In the genomic region with DNA sequence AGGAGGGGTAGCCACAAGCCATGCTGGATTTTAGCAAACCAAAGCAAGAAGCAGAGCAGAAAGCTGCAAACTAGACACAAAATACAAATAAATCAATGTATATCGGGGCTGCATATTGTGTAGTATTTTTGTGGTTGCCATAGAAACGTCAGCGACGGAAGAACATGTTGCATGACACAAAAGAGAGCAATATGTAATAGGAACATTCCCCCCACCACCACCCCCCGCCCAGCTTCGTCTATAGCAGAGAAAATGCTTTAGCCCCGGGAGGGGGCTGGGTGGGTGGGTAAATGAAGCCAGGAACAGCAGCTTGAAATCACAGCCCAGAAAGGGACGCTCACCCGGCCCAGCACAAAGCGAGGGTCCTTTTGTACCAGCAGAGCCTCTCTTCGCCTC, we compare ENCODE assay signal across 8 cellular contexts. TPM values are rescaled to one million over a fixed set of nuclear protein-coding genes. Genes with fewer than 3 reads are reported as not detected.
DNase-seq lines count a peak whose midpoint lies in the region; ATAC-seq, FAIRE-seq and TF ChIP-seq lines count a peak whose summit lies in the region.

No MANE protein-coding gene starts in this region.

- FAIRE-seq in GM12878 (lab: Jason Lieb, UNC), result no peak

- SMC1A ChIA-PET in GM12878 (lab: Charles Lee; ENCODE audit: uncharacterized antibody, unreplicated experiment), result no interaction called here

- no peaks in the 10 kb centered on the region for H3K9me2 ChIP-seq in SK-N-SH

- H3K79me2 ChIP-seq in SK-N-SH (ENCODE audit: insufficient read depth) (peaks cover 32% of the 10 kb centered on the region), GM12878 (ENCODE audit: control insufficient read depth, insufficient read depth, low read length) (no peaks in the 10 kb centered on the region)

- no peaks in the 10 kb centered on the region for H3K27me3 ChIP-seq in SK-N-SH (ENCODE audit: insufficient read depth)
- no peaks in the 10 kb centered on the region for H3K27me3 ChIP-seq in GM12878 (replicated peaks in 1 of 2; ENCODE audit: control insufficient read depth in 2 of 2, insufficient read depth in 2 of 2, low read length in 1 of 2)
- no peaks in the 10 kb centered on the region for H3K27me3 ChIP-seq in iPS-15b (ENCODE audit: control insufficient read depth, insufficient read depth, low read length)

- POLR2A ChIA-PET in SK-N-SH (lab: Yijun Ruan, JAX), result interaction anchor here (1.1 kb wide), 1 partner anchor 13 kb away, joined by 3 read pairs; no protein-coding TSS in a partner anchor
- POLR2A ChIA-PET in GM12878 (lab: Charles Lee), result interaction anchor here (0.6 to 0.7 kb wide), 3 partner anchors 37 to 268 kb away, joined by 3 to 6 read pairs (median 3); no protein-coding TSS in a partner anchor

- RAD21 ChIA-PET in GM12878 (lab: Charles Lee; ENCODE audit: unreplicated experiment), result interaction anchor here (0.6 to 1.3 kb wide), 3 partner anchors 92 to 307 kb away, joined by 3 to 4 read pairs (median 4); no protein-coding TSS in a partner anchor

- peak; percentile 18 for DNase-seq in DMS 273 treated with DMSO at 0.1 percent for 48 hours (lab: John Stamatoyannopoulos, UW)
- peak; percentile 62 for DNase-seq in SK-N-SH
- no peak for DNase-seq in GM12878 (ENCODE audit: low read depth, low spot score)
- peak; percentile 7 to 10 for DNase-seq in stimulated activated CD4-positive, alpha-beta T cell treated with anti-CD3 and anti-CD28 coated beads, Interleukin-4, amount 100 ng/mL, for 4 hours
- no peak for DNase-seq in T1000 (lab: John Stamatoyannopoulos, UW)

- BruUV-seq in GM12878 (replicated peaks; lab: Mats Ljungman, UMichigan), result no TSS peak

- H3F3A ChIP-seq in SK-N-SH (replicated peaks; ENCODE audit: insufficient read depth), result no peaks in the 10 kb centered on the region

- no peak for TF ChIP-seq POLR2A in GM12878 (IDR thresholded peaks at IDR 0.05; ENCODE audit: low read depth, low read length)

- intact Hi-C loops in GM12878 (cut with micrococcal nuclease; ENCODE audit: unreplicated experiment), result no loop called here

- H3K9ac ChIP-seq in SK-N-SH, result peak overlapping the region; percentile 77
- H3K9ac ChIP-seq in GM12878 (ENCODE audit: control insufficient read depth, insufficient read depth, low read length), result no peak overlapping the region
- peak overlapping the region; percentile 68 for H3K9ac ChIP-seq in iPS-15b (ENCODE audit: low read depth, low read length)

- no peaks in the 10 kb centered on the region for H3K36me3 ChIP-seq in SK-N-SH (replicated peaks in 1 of 2; ENCODE audit: control insufficient read depth in 1 of 2, insufficient read depth in 2 of 2, low read length in 1 of 2)
- no peaks in the 10 kb centered on the region for H3K36me3 ChIP-seq in GM12878 (ENCODE audit: control insufficient read depth in 2 of 2, insufficient read depth in 2 of 2, low read length in 1 of 2)
- no peaks in the 10 kb centered on the region for H3K36me3 ChIP-seq in iPS-15b (ENCODE audit: control insufficient read depth, insufficient read depth, low read length)

- H3K27ac ChIP-seq in SK-N-SH (ENCODE audit: low read depth in 2 of 2, low read length in 1 of 2), result peak overlapping the region; percentile 75 to 80
- no peak overlapping the region for H3K27ac ChIP-seq in GM12878 (ENCODE audit: control insufficient read depth, insufficient read depth)

- no peak for TF ChIP-seq CTCF in SK-N-SH (IDR thresholded peaks at IDR 0.05)
- no peak for TF ChIP-seq CTCF in GM12878 (IDR thresholded peaks at IDR 0.05 in 2 of 3, conservative IDR thresholded peaks at IDR 0.05 in 1 of 3; ENCODE audit: control insufficient read depth in 2 of 3, extremely low read depth in 1 of 3, insufficient read depth in 1 of 3, low read depth in 3 of 3, low read length in 3 of 3)

- ATAC-seq in HG02870 (IDR thresholded peaks at IDR 0.05; ENCODE audit: unreplicated experiment) (peak; percentile 1), GM12878 (peak; percentile 56), HG03520 (IDR thresholded peaks at IDR 0.05; ENCODE audit: unreplicated experiment) (no peak)

- H3K4me2 ChIP-seq in SK-N-SH, result peak overlapping the region; percentile 80
- H3K4me2 ChIP-seq in GM12878 (ENCODE audit: control insufficient read depth, insufficient read depth), result peak overlapping the region; percentile 40; the same call in 1 of the 2 replicates

- H3K4me1 ChIP-seq in SK-N-SH (ENCODE audit: control insufficient read depth in 1 of 2, insufficient read depth in 2 of 2, low read depth in 1 of 2, low read length in 1 of 2) (peaks cover 0 to 5% of the 10 kb centered on the region in 2 experiments; a peak in 2 of 4 replicates), GM12878 (ENCODE audit: control insufficient read depth, insufficient read depth, low read length) (no peaks in the 10 kb centered on the region), iPS-15b (ENCODE audit: control insufficient read depth, insufficient read depth, low read length) (peaks cover 19% of the 10 kb centered on the region)

- no peak for TF ChIP-seq RAD21 in SK-N-SH (IDR thresholded peaks at IDR 0.05; ENCODE audit: low read length)
- TF ChIP-seq RAD21 in GM12878 (IDR thresholded peaks at IDR 0.05; ENCODE audit: insufficient read depth, low read depth, low read length), result no peak

- H3K9me3 ChIP-seq in SK-N-SH (no peaks in the 10 kb centered on the region), GM12878 (replicated peaks; ENCODE audit: control insufficient read depth, insufficient read depth, low read length) (no peaks in the 10 kb centered on the region), iPS-15b (ENCODE audit: control insufficient read depth, insufficient read depth, low read length) (no peaks in the 10 kb centered on the region)

- TF ChIP-seq EP300 in SK-N-SH (IDR thresholded peaks at IDR 0.05; ENCODE audit: borderline replicate concordance in 1 of 2, low read depth in 1 of 2, low read length in 1 of 2) (no peak), GM12878 (IDR thresholded peaks at IDR 0.05; ENCODE audit: borderline replicate concordance in 1 of 2, control insufficient read depth in 1 of 2, low read depth in 2 of 2, low read length in 2 of 2) (peak in 1 of 2 experiments; percentile 20; a peak in 1 of 4 replicates)

- H3K4me3 ChIP-seq in SK-N-SH (ENCODE audit: low read depth in 2 of 2, low read length in 1 of 2) (peak overlapping the region; percentile 66 to 79), GM12878 (peak overlapping the region; percentile 75; the same call in 1 of the 2 replicates), iPS-15b (ENCODE audit: low read depth, low read length) (peak overlapping the region; percentile 73)

- H2AFZ ChIP-seq in SK-N-SH (ENCODE audit: low read depth) (peak overlapping the region; percentile 4; the same call in 1 of the 2 replicates), GM12878 (ENCODE audit: control insufficient read depth, low read depth, low read length) (peak overlapping the region; percentile 86; the same call in 1 of the 2 replicates)

- H4K20me1 ChIP-seq in SK-N-SH (ENCODE audit: insufficient read depth), result no peaks in the 10 kb centered on the region
- no peaks in the 10 kb centered on the region for H4K20me1 ChIP-seq in GM12878 (ENCODE audit: control insufficient read depth, insufficient read depth)

- in situ Hi-C loops in GM12878 (cut with MboI), result no loop called here

- 0% methylated on average over 7 of the region's 11 CpGs for WGBS in SK-N-SH (ENCODE audit: low lambda C conversion rate)
- 0% methylated on average over 9 of the region's 11 CpGs for WGBS in GM12878 (ENCODE audit: insufficient coverage, insufficient replicate concordance, low lambda C conversion rate, missing lambda C conversion rate)

- CTCF ChIA-PET in SK-N-SH (lab: Yijun Ruan, JAX) (interaction anchor here (0.9 to 1.5 kb wide), 4 partner anchors 80 to 281 kb away, joined by 3 to 6 read pairs (median 4); partner anchors contain the start of gene MAP3K4), GM12878 (lab: Yijun Ruan, JAX) (interaction anchor here (0.5 kb wide), 1 partner anchor 21 kb away, joined by 3 read pairs; no protein-coding TSS in a partner anchor)

TF ChIP-seq in SK-N-SH, 30 proteins besides CTCF, POLR2A, EP300 and RAD21:
- TF ChIP-seq MXI1 (IDR thresholded peaks at IDR 0.05; ENCODE audit: low read depth, low read length) (peak; percentile 40; the same call in 1 of the 2 replicates), FOXJ3 (CRISPR knock-in tag; IDR thresholded peaks at IDR 0.05) (no peak), RFX5 (IDR thresholded peaks at IDR 0.05; ENCODE audit: low read length) (no peak)

TF ChIP-seq in GM12878, 131 proteins besides CTCF, POLR2A, EP300 and RAD21:
- TF ChIP-seq BMI1 (IDR thresholded peaks at IDR 0.05; ENCODE audit: borderline replicate concordance) (peak; percentile 86), NFYA (IDR thresholded peaks at IDR 0.05; ENCODE audit: borderline replicate concordance, low read depth, low read length) (no peak), WRNIP1 (IDR thresholded peaks at IDR 0.05; ENCODE audit: borderline replicate concordance, low read depth, low read length) (no peak), CEBPB (IDR thresholded peaks at IDR 0.05; ENCODE audit: borderline replicate concordance in 1 of 2, low read depth in 2 of 2, low read length in 2 of 2) (no peak), CBFB (IDR thresholded peaks at IDR 0.05; ENCODE audit: low read depth) (no peak)

RNA-seq across cellular contexts. Expression of gene AGPAT4, which starts 0.5 kb away (rescaled TPM):
- 3.9 and 4.8 TPM in 2 replicates for polyA plus RNA-seq in SK-N-SH (2012; rRNA removed)
- 2.1 and 2.5 TPM in 2 replicates for polyA plus RNA-seq in SK-N-SH (2012; cell fraction: cytosol; rRNA removed)
- polyA plus RNA-seq in SK-N-SH (2012; cell fraction: nucleus; rRNA removed), result 9.4 and 12.1 TPM in 2 replicates
- total RNA-seq in GM12878 (2013; cell fraction: nucleolus; rRNA removed), result 26.9 and 32.8 TPM in 2 replicates
- 1.1 and 1.5 TPM in 2 replicates for total RNA-seq in GM12878 (2014; rRNA removed)
- 1.6 and 1.8 TPM in 2 replicates for total RNA-seq in GM12878 (2014; rRNA removed; fragmentation: Illumina TruSeq; extraction: Trizol)
- total RNA-seq in GM12878 (2021), result 1.6 and 2.3 TPM in 2 replicates
- polyA plus RNA-seq in GM12878 (2011; ENCODE audit: low read depth), result 1.2 TPM
- polyA plus RNA-seq in GM12878 (2011; rRNA removed), result 2.1 and 2.2 TPM in 2 replicates
- polyA plus RNA-seq in GM12878 (2011; cell fraction: cytosol; rRNA removed), result 1.4 and 1.6 TPM in 2 replicates
- 6.2 and 7.6 TPM in 2 replicates for polyA plus RNA-seq in GM12878 (2011; cell fraction: nucleus; rRNA removed)
- 1.3 and 1.4 TPM in 2 replicates for polyA plus RNA-seq in GM12878 (2012)
- polyA plus RNA-seq in GM12878 (2014; fragmentation: Illumina TruSeq; extraction: Trizol), result 1.0 and 1.4 TPM in 2 replicates
- polyA plus RNA-seq in GM12878 (2014; fragmentation: Nextera tagmentation; extraction: Ambion mirVana), result under 1 TPM; 0.34 to 0.51 TPM
- 1.2 and 1.3 TPM in 2 replicates for polyA plus RNA-seq in GM12878 (2014; rRNA removed)
- polyA plus RNA-seq in GM12878 (2016; fragmentation: Nextera tagmentation; extraction: Ambion mirVana), result 1 to 10 TPM in 1 of 2 experiments, under 1 TPM in 1; 0.76 to 1.2 TPM
- polyA minus RNA-seq in GM12878 (2011; rRNA and poly(A)+ RNA removed), result 5.8 and 7.3 TPM in 2 replicates
- 0.21 and 3.3 TPM in 2 replicates for polyA minus RNA-seq in GM12878 (2011; cell fraction: cytosol; rRNA and poly(A)+ RNA removed)
- polyA minus RNA-seq in GM12878 (2011; cell fraction: nucleus; rRNA and poly(A)+ RNA removed), result 8.2 and 8.3 TPM in 2 replicates

Comparison
In these comparisons a context has a peak if more than half of its experiments do, and no peak if none do; other contexts are left out.
1. DNase-seq: peak in DMS 273 treated with DMSO at 0.1 percent for 48 hours (single experiment), SK-N-SH (single experiment) and stimulated activated CD4-positive, alpha-beta T cell treated with anti-CD3 and anti-CD28 coated beads, Interleukin-4, amount 100 ng/mL, for 4 hours (2 of 2); none in GM12878 (single experiment) and T1000 (single experiment).
2. Peak in every context shown above with its lines, with median percentiles within 50 percentile points of each other: H3K4me3 ChIP-seq.